ENCODE assay signal across 8 cellular contexts in genomic region chr13:114281351-114282142, GRCh38. TPM values are rescaled to one million over a fixed set of nuclear protein-coding genes. Genes with fewer than 3 reads are reported as not detected.
DNase-seq lines count a peak whose midpoint lies in the region; ATAC-seq and TF ChIP-seq lines count a peak whose summit lies in the region.

Gene UPF3A (plus strand): TSS chr13:114281601. CDS start chr13:114281640, 39 bp downstream.

- no peaks in the 10 kb centered on the region for H3K27me3 ChIP-seq in lower lobe of right lung (ENCODE audit: low read depth)

- ATAC-seq in GM19395 (IDR thresholded peaks at IDR 0.05; ENCODE audit: unreplicated experiment) (peak; percentile 71), HG03558 (IDR thresholded peaks at IDR 0.05; ENCODE audit: extremely low read depth, unreplicated experiment) (peak; percentile 38), lower lobe of right lung (peak; percentile 96 to 97)
- peak; percentile 83 for ATAC-seq in activated CD8-positive, alpha-beta T cell treated with anti-CD3 and anti-CD28 coated beads for 36 hours

- POLR2A ChIA-PET in activated CD8-positive, alpha-beta T cell treated with anti-CD3 and anti-CD28 coated beads for 36 hours (lab: Charles Lee) = interaction anchor here (0.6 to 3.4 kb wide), 5 partner anchors 11 to 58 kb away, joined by 3 to 19 read pairs (median 3); no protein-coding TSS in a partner anchor

- DNase-seq in CD1c-positive myeloid dendritic cell (ENCODE audit: extremely low spot score) (peak; percentile 95), NCI-H82 (lab: John Stamatoyannopoulos, UW) (peak; percentile 94), ecto neural progenitor cell (ENCODE audit: low spot score) (peak; percentile 97), lower lobe of right lung (peak; percentile 92)
- peak; percentile 94 for DNase-seq in activated CD8-positive, alpha-beta T cell treated with anti-CD3 and anti-CD28 coated beads for 36 hours
- peak; percentile 73 to 84 (median 78) for DNase-seq in stimulated activated CD4-positive, alpha-beta T cell treated with anti-CD3 and anti-CD28 coated beads, TNF-alpha, amount 100 ng/mL, for 24 hours (ENCODE audit: low read depth in 3 of 3)

- intact Hi-C loops in activated CD8-positive, alpha-beta T cell treated with anti-CD3 and anti-CD28 coated beads for 36 hours (cut with micrococcal nuclease) = no loop called here
- intact Hi-C loops in lower lobe of right lung (cut with DNase I) = no loop called here

- TF ChIP-seq CTCF in activated CD8-positive, alpha-beta T cell treated with anti-CD3 and anti-CD28 coated beads for 36 hours (IDR thresholded peaks at IDR 0.05) = no peak
- TF ChIP-seq CTCF in lower lobe of right lung (IDR thresholded peaks at IDR 0.05) = no peak

- H3K4me3 Mint-ChIP-seq in activated CD8-positive, alpha-beta T cell treated with anti-CD3 and anti-CD28 coated beads for 36 hours = peak within 1 kb of the TSS; percentile 77

- peaks cover 42% of the 10 kb centered on the region for H3K36me3 Mint-ChIP-seq in activated CD8-positive, alpha-beta T cell treated with anti-CD3 and anti-CD28 coated beads for 36 hours (ENCODE audit: low read depth)

- CTCF ChIA-PET in activated CD8-positive, alpha-beta T cell treated with anti-CD3 and anti-CD28 coated beads for 36 hours (lab: Charles Lee) = no interaction called here

- peaks cover 26% of the 10 kb centered on the region for H3K4me1 ChIP-seq in lower lobe of right lung

- peak within 1 kb of the TSS; percentile 79 for H3K4me3 ChIP-seq in lower lobe of right lung

- H3K27me3 Mint-ChIP-seq in activated CD8-positive, alpha-beta T cell treated with anti-CD3 and anti-CD28 coated beads for 36 hours = no peaks in the 10 kb centered on the region

- H3K9me3 Mint-ChIP-seq in activated CD8-positive, alpha-beta T cell treated with anti-CD3 and anti-CD28 coated beads for 36 hours = no peaks in the 10 kb centered on the region

- H3K36me3 ChIP-seq in lower lobe of right lung = peaks cover 35% of the 10 kb centered on the region

- H3K27ac Mint-ChIP-seq in activated CD8-positive, alpha-beta T cell treated with anti-CD3 and anti-CD28 coated beads for 36 hours = peak within 1 kb of the TSS; percentile 94

- H3K4me1 Mint-ChIP-seq in activated CD8-positive, alpha-beta T cell treated with anti-CD3 and anti-CD28 coated beads for 36 hours (ENCODE audit: low read depth) = peaks cover 53% of the 10 kb centered on the region

- no peaks in the 10 kb centered on the region for H3K9me3 ChIP-seq in lower lobe of right lung

- peak within 1 kb of the TSS; percentile 97 for H3K27ac ChIP-seq in lower lobe of right lung

RNA-seq across cellular contexts. Expression of gene UPF3A, which starts in this region (rescaled TPM):
- total RNA-seq in activated CD8-positive, alpha-beta T cell treated with anti-CD3 and anti-CD28 coated beads for 36 hours = 10 to 100 TPM; 36.7 TPM
- total RNA-seq in lower lobe of right lung = 38.9 TPM

Comparison
In these comparisons a context has a peak if more than half of its experiments do, and no peak if none do; other contexts are left out.
1. Peak in every context shown above with its lines: DNase-seq, ATAC-seq, H3K4me3 ChIP-seq and H3K27ac ChIP-seq.
2. ATAC-seq: peak in every context shown above with its lines; median percentile 96 in lower lobe of right lung; 83 in activated CD8-positive, alpha-beta T cell treated with anti-CD3 and anti-CD28 coated beads for 36 hours; 71 in GM19395; 38 in HG03558.